ENCODE assay signal across 9 cellular contexts in the genomic region with DNA sequence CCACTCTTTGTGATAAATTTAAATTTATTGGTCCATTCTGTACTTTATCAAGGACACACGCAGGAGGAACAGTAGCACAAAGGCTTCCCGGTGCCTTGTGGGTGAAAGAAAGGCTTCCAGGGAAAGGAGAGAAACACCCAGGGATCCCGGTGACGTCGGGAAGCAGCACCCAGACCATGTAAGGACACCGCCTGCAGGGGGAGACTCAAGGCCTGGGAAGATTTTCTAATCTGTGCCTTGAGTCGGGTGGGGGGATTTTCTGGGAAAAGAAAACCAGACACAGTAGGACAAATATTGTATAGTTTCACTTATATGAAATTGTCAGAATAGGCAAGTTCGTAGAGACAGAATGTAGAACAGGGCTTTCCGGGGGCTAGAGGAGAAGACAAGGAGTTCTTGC. TPM values are rescaled to one million over a fixed set of nuclear protein-coding genes. Genes with fewer than 3 reads are reported as not detected.
A peak's percentile ranks its signal among the peaks of the same experiment; 100 is the strongest.
DNase-seq lines count a peak whose midpoint lies in the region; ATAC-seq, FAIRE-seq and TF ChIP-seq lines count a peak whose summit lies in the region.
"Not testable (repeated sequence)": the region's sequence is repeated elsewhere in the genome, so short reads cannot be mapped to it uniquely, and the experiment has no call there.
"Had no signal": no experiment of that assay in that cellular context is flagged by ENCODE, and none has a peak within 500 bp of the region (broad histone marks: within the 10 kb centered on the region; RNA-seq: fewer than 3 reads in every experiment).

No MANE protein-coding gene starts in this region.

- not testable (repeated sequence) for H3K27ac Mint-ChIP-seq in WTC11; endothelial cell (ENCODE audit: unreplicated experiment)

- H3K4me3 Mint-ChIP-seq in WTC11; endothelial cell (ENCODE audit: unreplicated experiment): not testable (repeated sequence)

- CTCF ChIA-PET in A549 (lab: Yijun Ruan, JAX); HCT116 (lab: Charles Lee); WTC11 (lab: Charles Lee): not testable (repeated sequence)

- H3K4me1 ChIP-seq in A549; HCT116 (ENCODE audit: control insufficient read depth in 1 of 2, insufficient read depth in 2 of 2, low read length in 2 of 2); mucosa of descending colon (ENCODE audit: low read depth): not testable (repeated sequence)

- H3K27me3 ChIP-seq in HCT116 (ENCODE audit: insufficient read depth, low read length) = not testable (repeated sequence)

- not testable (repeated sequence) for H3K36me3 Mint-ChIP-seq in WTC11; endothelial cell (ENCODE audit: low read depth, unreplicated experiment)

- 45% methylated on average over 9 of the region's 9 CpGs for WGBS in A549 (ENCODE audit: missing lambda C conversion rate)

- FAIRE-seq in A549 (lab: Jason Lieb, UNC) = not testable (repeated sequence)

- DNase-seq in A549 (ENCODE audit: low read depth in 1 of 2, low spot score in 1 of 2); HCT116 (ENCODE audit: low read depth, low spot score); left ventricle myocardium superior; mucosa of descending colon: not testable (repeated sequence)
- DNase-seq in NCI-H82 (lab: John Stamatoyannopoulos, UW) (peak; percentile 57), WTC11 (ENCODE audit: low spot score) (peak; percentile 27), endothelial cell (ENCODE audit: low spot score) (peak; percentile 19)

- RAD21 ChIA-PET in HCT116 (lab: Charles Lee; ENCODE audit: low non-redundant PET in 1 of 2, low total read pairs in 2 of 2, uncharacterized antibody in 2 of 2, unreplicated experiment in 2 of 2) = not testable (repeated sequence)

- not testable (repeated sequence) for TF ChIP-seq RAD21 in A549 (conservative IDR thresholded peaks at IDR 0.05 in 1 of 2, IDR thresholded peaks at IDR 0.05 in 1 of 2)
- peak; percentile 4; the same call in 1 of the 2 replicates for TF ChIP-seq RAD21 in HCT116 (IDR thresholded peaks at IDR 0.05; ENCODE audit: low read depth)

- peaks cover 26% of the 10 kb centered on the region for H3K27me3 Mint-ChIP-seq in WTC11 (ENCODE audit: low read depth)
- H3K27me3 Mint-ChIP-seq in endothelial cell (ENCODE audit: unreplicated experiment) = not testable (repeated sequence)

- not testable (repeated sequence) for H3K9me3 ChIP-seq in A549; HCT116 (ENCODE audit: control insufficient read depth in 1 of 2, insufficient read depth in 1 of 2, low read depth in 1 of 2, low read length in 2 of 2); mucosa of descending colon

- H3K36me3 ChIP-seq in HCT116 (ENCODE audit: control insufficient read depth in 1 of 2, insufficient read depth in 2 of 2, low read length in 2 of 2); mucosa of descending colon (ENCODE audit: low read depth): not testable (repeated sequence)

- not testable (repeated sequence) for H4K20me1 ChIP-seq in HCT116 (ENCODE audit: insufficient read depth)

- not testable (repeated sequence) for H3K4me1 Mint-ChIP-seq in WTC11
- peaks cover 23% of the 10 kb centered on the region for H3K4me1 Mint-ChIP-seq in endothelial cell (ENCODE audit: unreplicated experiment)

- not testable (repeated sequence) for TF ChIP-seq POLR2A in A549 (IDR thresholded peaks at IDR 0.05; ENCODE audit: low read length); HCT116 (IDR thresholded peaks at IDR 0.05; ENCODE audit: borderline replicate concordance, extremely low read depth, insufficient read depth, insufficient read length)

- ATAC-seq in A549 = peak; percentile 82 to 89
- peak; percentile 98 for ATAC-seq in HCT116
- ATAC-seq in WTC11 = peak; percentile 85
- peak; percentile 43 for ATAC-seq in left ventricle myocardium superior
- peak; percentile 73 for ATAC-seq in mucosa of descending colon

- H2AFZ ChIP-seq in HCT116 (ENCODE audit: low read depth, low read length, poor library complexity, severe bottlenecking) = not testable (repeated sequence)

- not testable (repeated sequence) for H3K79me2 ChIP-seq in HCT116 (ENCODE audit: insufficient read depth, low read length)

- not testable (repeated sequence) for H3K27ac ChIP-seq in A549; HCT116 (ENCODE audit: low read depth, low read length)

- H3K4me3 ChIP-seq in A549; HCT116 (replicated peaks in 1 of 2; ENCODE audit: low read depth in 1 of 2, low read length in 2 of 2); mucosa of descending colon: not testable (repeated sequence)

- not testable (repeated sequence) for H3K4me2 ChIP-seq in A549; HCT116 (ENCODE audit: low read length)

- H3K9me2 ChIP-seq in HCT116 (ENCODE audit: insufficient read depth) = not testable (repeated sequence)

- TF ChIP-seq EP300 in A549 (IDR thresholded peaks at IDR 0.05) = not testable (repeated sequence)

- TF ChIP-seq CTCF in A549 (IDR thresholded peaks at IDR 0.05); endothelial cell (IDR thresholded peaks at IDR 0.05; ENCODE audit: unreplicated experiment); mucosa of descending colon (IDR thresholded peaks at IDR 0.05): not testable (repeated sequence)
- TF ChIP-seq CTCF in HCT116 (IDR thresholded peaks at IDR 0.05 in 2 of 3, conservative IDR thresholded peaks at IDR 0.05 in 1 of 3; ENCODE audit: borderline replicate concordance in 1 of 3, insufficient read depth in 1 of 3, low read depth in 2 of 3, low read length in 2 of 3) (peak; percentile 20 to 33 (median 33); a peak in 3 of 6 replicates), WTC11 (IDR thresholded peaks at IDR 0.05) (0 out of 2 replicates have a peak, but pooled peaks have one; percentile 13)

- peaks cover 16% of the 10 kb centered on the region for H3K9me3 Mint-ChIP-seq in WTC11
- not testable (repeated sequence) for H3K9me3 Mint-ChIP-seq in endothelial cell (ENCODE audit: unreplicated experiment)

- H3K9ac ChIP-seq in HCT116 (ENCODE audit: low read length) = not testable (repeated sequence)

- BruUV-seq in HCT116 (replicated peaks; lab: Mats Ljungman, UMichigan) = not testable (repeated sequence)

- intact Hi-C loops in HCT116 (cut with micrococcal nuclease); left ventricle myocardium superior (cut with micrococcal nuclease); mucosa of descending colon (cut with DNase I, micrococcal nuclease): not testable (repeated sequence)

- POLR2A ChIA-PET in A549 (lab: Yijun Ruan, JAX); HCT116 (lab: Charles Lee); WTC11 (lab: Charles Lee): not testable (repeated sequence)

RNA-seq across cellular contexts. Expression of gene NAT8, which starts 17.6 kb away (rescaled TPM):
- polyA plus RNA-seq in A549 (2011; rRNA removed) (not detected in 2 replicates), A549 (2017; fragmentation: RNase III; extraction: RNeasy Plus Mini Kit Qiagen cat#74134 plus additional on column Dnase treatment) (not detected in 3 replicates)
- polyA plus RNA-seq in A549 (2012; cell fraction: cytosol; rRNA removed) = 0.06 and 0.07 TPM in 2 replicates
- polyA plus RNA-seq in A549 (2012; cell fraction: nucleus; rRNA removed) = not detected in 2 replicates
- polyA minus RNA-seq in A549 (2011; rRNA and poly(A)+ RNA removed) = not detected in 2 replicates
- total RNA-seq in HCT116 (2021; ENCODE audit: unreplicated experiment) (not detected), WTC11 (2021) (not detected in 3 replicates), endothelial cell (ENCODE audit: unreplicated experiment) (not detected), left ventricle myocardium superior (not detected), mucosa of descending colon (under 1 TPM in 1 of 3 donors, not detected in 2; 0.52 TPM)
- polyA plus RNA-seq in HCT116 (2012) = not detected in 2 replicates
- total RNA-seq: CD8-positive, alpha-beta memory T cell had no signal
- polyA plus RNA-seq: CD14-positive monocyte; CD8-positive, alpha-beta memory T cell had no signal

Comparison
In these comparisons a context has a peak if more than half of its experiments do, and no peak if none do; other contexts are left out.
1. ATAC-seq: peak in every context shown above with its lines; median percentile 98 in HCT116; 86 in A549; 85 in WTC11; 73 in mucosa of descending colon; 43 in left ventricle myocardium superior.